15 cellular contexts compared by ENCODE assay signal in the genomic region with DNA sequence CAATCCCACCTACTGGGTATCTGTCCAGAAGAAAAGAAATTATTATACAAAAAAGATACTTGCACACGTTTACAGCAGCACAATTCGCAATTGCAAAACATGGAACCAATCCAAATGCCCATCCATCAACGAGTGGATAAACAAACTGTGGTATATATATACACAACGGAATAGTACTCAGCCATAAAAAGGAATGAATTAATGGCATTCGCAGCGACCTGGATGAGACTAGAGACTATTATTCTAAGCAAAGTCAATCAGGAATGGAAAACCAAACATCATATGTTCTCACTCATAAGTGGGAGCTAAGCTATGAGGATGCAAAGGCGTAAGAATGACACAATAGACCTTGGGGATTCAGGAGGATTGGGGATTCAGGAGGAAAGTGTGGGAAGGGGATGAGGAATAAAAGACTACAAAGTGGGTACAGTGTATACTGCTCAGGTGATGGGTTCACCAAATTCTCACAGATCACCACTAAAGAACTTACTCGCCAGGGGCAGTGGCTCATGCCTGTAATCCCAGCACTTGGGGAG. TPM values are rescaled to one million over a fixed set of nuclear protein-coding genes. Genes with fewer than 3 reads are reported as not detected.
DNase-seq lines count a peak whose midpoint lies in the region; ATAC-seq and TF ChIP-seq lines count a peak whose summit lies in the region.
"Had no signal": no experiment of that assay in that cellular context is flagged by ENCODE, and none has a peak within 500 bp of the region (broad histone marks: within the 10 kb centered on the region; RNA-seq: fewer than 3 reads in every experiment).

No MANE protein-coding gene starts in this region.

- no peak for DNase-seq in activated T-cell treated with anti-CD3 and anti-CD28 coated beads, Interleukin-2, amount 50 U/mL, for 72 hours
- DNase-seq in activated T-cell treated with anti-CD3 and anti-CD28 coated beads, Interleukin-2, amount 50 U/mL, for 4 hours: no peak
- DNase-seq in Calu3: no peak
- DNase-seq in effector memory CD8-positive, alpha-beta T cell: no peak
- DNase-seq in activated gamma-delta T cell treated with Interleukin-2 at 50 U/mL for 16 hours: no peak
- DNase-seq: C1 segment of cervical spinal cord; Caco-2; CD8-positive, alpha-beta T cell; DMS53; GF-D8; GM23248 had no signal

- intact Hi-C loops in Calu3 (cut with micrococcal nuclease; ENCODE audit: unreplicated experiment): no loop called here

- H3K4me1 Mint-ChIP-seq in activated T-cell treated with anti-CD3 and anti-CD28 coated beads, Interleukin-2, amount 50 U/mL, for 72 hours (ENCODE audit: low read depth): peaks cover 41% of the 10 kb centered on the region
- H3K4me1 Mint-ChIP-seq in activated T-cell treated with anti-CD3 and anti-CD28 coated beads, Interleukin-2, amount 50 U/mL, for 4 hours (ENCODE audit: low read depth): peaks cover 34% of the 10 kb centered on the region
- H3K4me1 Mint-ChIP-seq in Calu3 (ENCODE audit: low read depth, unreplicated experiment): peaks cover 4% of the 10 kb centered on the region
- H3K4me1 Mint-ChIP-seq in effector memory CD8-positive, alpha-beta T cell (ENCODE audit: low read depth in 2 of 2): peaks cover 17 to 48% of the 10 kb centered on the region in 2 donors

- TF ChIP-seq CTCF in Calu3 (IDR thresholded peaks at IDR 0.05; ENCODE audit: unreplicated experiment): no peak

- BruUV-seq in Calu3 (replicated peaks; lab: Mats Ljungman, UMichigan): no TSS peak

- H3K4me3 Mint-ChIP-seq in activated T-cell treated with anti-CD3 and anti-CD28 coated beads, Interleukin-2, amount 50 U/mL, for 72 hours: no peak overlapping the region
- H3K4me3 Mint-ChIP-seq in activated T-cell treated with anti-CD3 and anti-CD28 coated beads, Interleukin-2, amount 50 U/mL, for 4 hours: no peak overlapping the region
- no peak overlapping the region for H3K4me3 Mint-ChIP-seq in Calu3 (ENCODE audit: low read depth, unreplicated experiment)
- H3K4me3 Mint-ChIP-seq in effector memory CD8-positive, alpha-beta T cell: peak overlapping the region in 1 of 2 donors; percentile 31
- H3K4me3 Mint-ChIP-seq: B cell; CD8-positive, alpha-beta T cell had no signal

- H3K27ac Mint-ChIP-seq in activated T-cell treated with anti-CD3 and anti-CD28 coated beads, Interleukin-2, amount 50 U/mL, for 72 hours: peak overlapping the region; percentile 19
- H3K27ac Mint-ChIP-seq in Calu3 (ENCODE audit: unreplicated experiment): peak overlapping the region; percentile 54
- peak overlapping the region; percentile 30 to 72 for H3K27ac Mint-ChIP-seq in effector memory CD8-positive, alpha-beta T cell
- H3K27ac Mint-ChIP-seq: B cell; CD8-positive, alpha-beta T cell had no signal

- CTCF ChIA-PET in Calu3 (lab: Charles Lee): no interaction called here

- no peaks in the 10 kb centered on the region for H3K27me3 Mint-ChIP-seq in activated T-cell treated with anti-CD3 and anti-CD28 coated beads, Interleukin-2, amount 50 U/mL, for 72 hours (ENCODE audit: low read depth)
- H3K27me3 Mint-ChIP-seq in activated T-cell treated with anti-CD3 and anti-CD28 coated beads, Interleukin-2, amount 50 U/mL, for 4 hours (ENCODE audit: low read depth): no peaks in the 10 kb centered on the region
- H3K27me3 Mint-ChIP-seq in Calu3 (ENCODE audit: unreplicated experiment): no peaks in the 10 kb centered on the region
- H3K27me3 Mint-ChIP-seq in effector memory CD8-positive, alpha-beta T cell: no peaks in the 10 kb centered on the region
- H3K27me3 Mint-ChIP-seq: B cell had no signal

- H3K9me3 Mint-ChIP-seq in activated T-cell treated with anti-CD3 and anti-CD28 coated beads, Interleukin-2, amount 50 U/mL, for 72 hours: no peaks in the 10 kb centered on the region
- no peaks in the 10 kb centered on the region for H3K9me3 Mint-ChIP-seq in activated T-cell treated with anti-CD3 and anti-CD28 coated beads, Interleukin-2, amount 50 U/mL, for 4 hours
- H3K9me3 Mint-ChIP-seq in Calu3 (ENCODE audit: low read depth, unreplicated experiment): no peaks in the 10 kb centered on the region
- no peaks in the 10 kb centered on the region for H3K9me3 Mint-ChIP-seq in effector memory CD8-positive, alpha-beta T cell
- H3K9me3 Mint-ChIP-seq: CD8-positive, alpha-beta T cell had no signal

- no peak for ATAC-seq in activated T-cell treated with anti-CD3 and anti-CD28 coated beads, Interleukin-2, amount 50 U/mL, for 72 hours (replicated peaks in 1 of 2)
- ATAC-seq in activated T-cell treated with anti-CD3 and anti-CD28 coated beads, Interleukin-2, amount 50 U/mL, for 4 hours: no peak
- no peak for ATAC-seq in effector memory CD8-positive, alpha-beta T cell (replicated peaks)
- ATAC-seq in GM18519 (IDR thresholded peaks at IDR 0.05; ENCODE audit: low FRiP score, unreplicated experiment) (no peak), GM18870 (IDR thresholded peaks at IDR 0.05; ENCODE audit: unreplicated experiment) (no peak)
- ATAC-seq: CD8-positive, alpha-beta T cell; HCT116 had no signal

- peaks cover 4 to 11% of the 10 kb centered on the region in 2 donors for H3K36me3 Mint-ChIP-seq in activated T-cell treated with anti-CD3 and anti-CD28 coated beads, Interleukin-2, amount 50 U/mL, for 72 hours (ENCODE audit: insufficient read depth in 2 of 2)
- H3K36me3 Mint-ChIP-seq in activated T-cell treated with anti-CD3 and anti-CD28 coated beads, Interleukin-2, amount 50 U/mL, for 4 hours (ENCODE audit: insufficient read depth): peaks cover 14% of the 10 kb centered on the region
- H3K36me3 Mint-ChIP-seq in Calu3 (ENCODE audit: insufficient read depth, unreplicated experiment): peaks cover 30% of the 10 kb centered on the region
- peaks cover 29% of the 10 kb centered on the region for H3K36me3 Mint-ChIP-seq in effector memory CD8-positive, alpha-beta T cell (ENCODE audit: insufficient read depth)

RNA-seq across cellular contexts. Expression of gene CNOT1, which starts 21.0 kb away (rescaled TPM):
- total RNA-seq in activated T-cell treated with anti-CD3 and anti-CD28 coated beads, Interleukin-2, amount 50 U/mL, for 72 hours: 100 to 1,000 TPM; 295 to 315 TPM
- total RNA-seq in activated T-cell treated with anti-CD3 and anti-CD28 coated beads, Interleukin-2, amount 50 U/mL, for 4 hours: 100 to 1,000 TPM; 235 to 253 (median 249) TPM
- total RNA-seq in Calu3 (2022): 270 and 299 TPM in 2 replicates
